18 cellular contexts compared by ENCODE assay signal in genomic region chr3:193176690-193177089, GRCh38.
DNase-seq lines count a peak whose midpoint lies in the region; ATAC-seq and TF ChIP-seq lines count a peak whose summit lies in the region.
"Had no signal": no experiment of that assay in that cellular context is flagged by ENCODE, and none has a peak within 500 bp of the region (broad histone marks: within the 10 kb centered on the region; RNA-seq: fewer than 3 reads in every experiment).

No MANE protein-coding gene starts in this region.

- no peaks in the 10 kb centered on the region for H3F3A ChIP-seq in GM23338 (replicated peaks; ENCODE audit: low read depth)

- no peaks in the 10 kb centered on the region for H4K20me1 ChIP-seq in GM23338 (replicated peaks; ENCODE audit: insufficient read depth)

- H3K4me1 ChIP-seq in GM23338 (ENCODE audit: insufficient read depth), result no peaks in the 10 kb centered on the region

- H3K27ac Mint-ChIP-seq in GM23338, result no peak overlapping the region
- peak overlapping the region; percentile 33 for H3K27ac Mint-ChIP-seq in stimulated activated naive B cell treated with anti-CD40 and anti-IgM and Interleukin-4, amounts not matched to agents 10 μg/mL and 1 μg/mL and 100 μg/mL, for 72 hours
- H3K27ac Mint-ChIP-seq: CD4-positive, CD25-positive, alpha-beta regulatory T cell had no signal

- H3K79me2 ChIP-seq in GM23338 (replicated peaks; ENCODE audit: insufficient read depth), result no peaks in the 10 kb centered on the region

- H3K27me3 ChIP-seq in GM23338 (ENCODE audit: insufficient read depth), result no peaks in the 10 kb centered on the region
- H3K27me3 ChIP-seq: MG63 had no signal

- no peak overlapping the region for H3K27ac ChIP-seq in GM23338 (ENCODE audit: low read depth)

- ATAC-seq in GM23338 (no peak), HG03378 (IDR thresholded peaks at IDR 0.05; ENCODE audit: unreplicated experiment) (no peak), HG03439 (IDR thresholded peaks at IDR 0.05; ENCODE audit: unreplicated experiment) (no peak)
- ATAC-seq in stimulated activated naive B cell treated with anti-CD40 and anti-IgM and Interleukin-4, amounts not matched to agents 10 μg/mL and 1 μg/mL and 100 μg/mL, for 72 hours (replicated peaks), result no peak
- ATAC-seq: Panc1 had no signal

- peaks cover 2% of the 10 kb centered on the region; the same call in 1 of the 3 replicates for H3K36me3 Mint-ChIP-seq in GM23338 (ENCODE audit: low read depth)
- H3K36me3 Mint-ChIP-seq in stimulated activated naive B cell treated with anti-CD40 and anti-IgM and Interleukin-4, amounts not matched to agents 10 μg/mL and 1 μg/mL and 100 μg/mL, for 72 hours, result no peaks in the 10 kb centered on the region
- H3K36me3 Mint-ChIP-seq: CD4-positive, CD25-positive, alpha-beta regulatory T cell had no signal

- no peak overlapping the region for H3K4me3 Mint-ChIP-seq in GM23338
- H3K4me3 Mint-ChIP-seq in stimulated activated naive B cell treated with anti-CD40 and anti-IgM and Interleukin-4, amounts not matched to agents 10 μg/mL and 1 μg/mL and 100 μg/mL, for 72 hours, result no peak overlapping the region
- H3K4me3 Mint-ChIP-seq: CD4-positive, CD25-positive, alpha-beta regulatory T cell had no signal

- DNase-seq in DMS53 treated with DMSO at 0.1 percent for 48 hours (lab: John Stamatoyannopoulos, UW; ENCODE audit: unreplicated experiment), result peak; percentile 73
- no peak for DNase-seq in GM23338 (ENCODE audit: low spot score)
- DNase-seq in NCI-H524 (lab: John Stamatoyannopoulos, UW), result peak; percentile 16 to 67
- DNase-seq in stimulated activated naive B cell treated with anti-CD40 and anti-IgM and Interleukin-4, amounts not matched to agents 10 μg/mL and 1 μg/mL and 100 μg/mL, for 72 hours, result no peak
- no peak for DNase-seq in SKM-1 treated with dmso at 0.1 percent for 144 hours (lab: John Stamatoyannopoulos, UW; ENCODE audit: unreplicated experiment)
- DNase-seq: CD4-positive, CD25-positive, alpha-beta regulatory T cell; COR-L47; DND-41; MG63; NCI-H1436; NCI-H187 treated with DMSO at 0.1 percent for 48 hours; NCI-H345; NCI-H69; SIG-M5; SK-N-SH had no signal

- no peak overlapping the region for H3K4me3 ChIP-seq in GM23338
- H3K4me3 ChIP-seq: MG63 had no signal

- peaks cover 8% of the 10 kb centered on the region; the same call in 1 of the 3 replicates for H3K9me3 Mint-ChIP-seq in GM23338
- peaks cover 0 to 1% of the 10 kb centered on the region in 2 donors for H3K9me3 Mint-ChIP-seq in stimulated activated naive B cell treated with anti-CD40 and anti-IgM and Interleukin-4, amounts not matched to agents 10 μg/mL and 1 μg/mL and 100 μg/mL, for 72 hours
- H3K9me3 Mint-ChIP-seq: CD4-positive, CD25-positive, alpha-beta regulatory T cell had no signal

- no peaks in the 10 kb centered on the region for H3K4me1 Mint-ChIP-seq in GM23338
- H3K4me1 Mint-ChIP-seq in stimulated activated naive B cell treated with anti-CD40 and anti-IgM and Interleukin-4, amounts not matched to agents 10 μg/mL and 1 μg/mL and 100 μg/mL, for 72 hours, result no peaks in the 10 kb centered on the region

- H3K9me2 ChIP-seq in GM23338 (ENCODE audit: insufficient read depth), result 0 out of 2 replicates have a peak, but pooled peaks cover 3% of the 10 kb centered on the region
- H3K9me2 ChIP-seq: SK-N-SH had no signal

- H3K27me3 Mint-ChIP-seq in GM23338 (ENCODE audit: insufficient read depth, low read depth, poor library complexity), result no peaks in the 10 kb centered on the region
- no peaks in the 10 kb centered on the region for H3K27me3 Mint-ChIP-seq in stimulated activated naive B cell treated with anti-CD40 and anti-IgM and Interleukin-4, amounts not matched to agents 10 μg/mL and 1 μg/mL and 100 μg/mL, for 72 hours
- H3K27me3 Mint-ChIP-seq: CD4-positive, CD25-positive, alpha-beta regulatory T cell had no signal

- TF ChIP-seq CTCF in GM23338 (conservative IDR thresholded peaks at IDR 0.05; ENCODE audit: low read depth in 2 of 2), result no peak

- peak overlapping the region; percentile 59; the same call in 1 of the 2 replicates for H2AFZ ChIP-seq in GM23338

- H3K4me2 ChIP-seq in GM23338, result no peak overlapping the region
- H3K4me2 ChIP-seq: SK-N-SH had no signal

- H3K36me3 ChIP-seq in GM23338 (ENCODE audit: insufficient read depth), result 0 out of 2 replicates have a peak, but pooled peaks cover 5% of the 10 kb centered on the region
- H3K36me3 ChIP-seq: MG63 had no signal

TF ChIP-seq in GM23338, 12 proteins besides CTCF, POLR2A, EP300 and RAD21 (continues in another document):
- TF ChIP-seq EZH2 (IDR thresholded peaks at IDR 0.05; ENCODE audit: low read depth, unreplicated experiment), result no peak
- TF ChIP-seq, protein P1, sequence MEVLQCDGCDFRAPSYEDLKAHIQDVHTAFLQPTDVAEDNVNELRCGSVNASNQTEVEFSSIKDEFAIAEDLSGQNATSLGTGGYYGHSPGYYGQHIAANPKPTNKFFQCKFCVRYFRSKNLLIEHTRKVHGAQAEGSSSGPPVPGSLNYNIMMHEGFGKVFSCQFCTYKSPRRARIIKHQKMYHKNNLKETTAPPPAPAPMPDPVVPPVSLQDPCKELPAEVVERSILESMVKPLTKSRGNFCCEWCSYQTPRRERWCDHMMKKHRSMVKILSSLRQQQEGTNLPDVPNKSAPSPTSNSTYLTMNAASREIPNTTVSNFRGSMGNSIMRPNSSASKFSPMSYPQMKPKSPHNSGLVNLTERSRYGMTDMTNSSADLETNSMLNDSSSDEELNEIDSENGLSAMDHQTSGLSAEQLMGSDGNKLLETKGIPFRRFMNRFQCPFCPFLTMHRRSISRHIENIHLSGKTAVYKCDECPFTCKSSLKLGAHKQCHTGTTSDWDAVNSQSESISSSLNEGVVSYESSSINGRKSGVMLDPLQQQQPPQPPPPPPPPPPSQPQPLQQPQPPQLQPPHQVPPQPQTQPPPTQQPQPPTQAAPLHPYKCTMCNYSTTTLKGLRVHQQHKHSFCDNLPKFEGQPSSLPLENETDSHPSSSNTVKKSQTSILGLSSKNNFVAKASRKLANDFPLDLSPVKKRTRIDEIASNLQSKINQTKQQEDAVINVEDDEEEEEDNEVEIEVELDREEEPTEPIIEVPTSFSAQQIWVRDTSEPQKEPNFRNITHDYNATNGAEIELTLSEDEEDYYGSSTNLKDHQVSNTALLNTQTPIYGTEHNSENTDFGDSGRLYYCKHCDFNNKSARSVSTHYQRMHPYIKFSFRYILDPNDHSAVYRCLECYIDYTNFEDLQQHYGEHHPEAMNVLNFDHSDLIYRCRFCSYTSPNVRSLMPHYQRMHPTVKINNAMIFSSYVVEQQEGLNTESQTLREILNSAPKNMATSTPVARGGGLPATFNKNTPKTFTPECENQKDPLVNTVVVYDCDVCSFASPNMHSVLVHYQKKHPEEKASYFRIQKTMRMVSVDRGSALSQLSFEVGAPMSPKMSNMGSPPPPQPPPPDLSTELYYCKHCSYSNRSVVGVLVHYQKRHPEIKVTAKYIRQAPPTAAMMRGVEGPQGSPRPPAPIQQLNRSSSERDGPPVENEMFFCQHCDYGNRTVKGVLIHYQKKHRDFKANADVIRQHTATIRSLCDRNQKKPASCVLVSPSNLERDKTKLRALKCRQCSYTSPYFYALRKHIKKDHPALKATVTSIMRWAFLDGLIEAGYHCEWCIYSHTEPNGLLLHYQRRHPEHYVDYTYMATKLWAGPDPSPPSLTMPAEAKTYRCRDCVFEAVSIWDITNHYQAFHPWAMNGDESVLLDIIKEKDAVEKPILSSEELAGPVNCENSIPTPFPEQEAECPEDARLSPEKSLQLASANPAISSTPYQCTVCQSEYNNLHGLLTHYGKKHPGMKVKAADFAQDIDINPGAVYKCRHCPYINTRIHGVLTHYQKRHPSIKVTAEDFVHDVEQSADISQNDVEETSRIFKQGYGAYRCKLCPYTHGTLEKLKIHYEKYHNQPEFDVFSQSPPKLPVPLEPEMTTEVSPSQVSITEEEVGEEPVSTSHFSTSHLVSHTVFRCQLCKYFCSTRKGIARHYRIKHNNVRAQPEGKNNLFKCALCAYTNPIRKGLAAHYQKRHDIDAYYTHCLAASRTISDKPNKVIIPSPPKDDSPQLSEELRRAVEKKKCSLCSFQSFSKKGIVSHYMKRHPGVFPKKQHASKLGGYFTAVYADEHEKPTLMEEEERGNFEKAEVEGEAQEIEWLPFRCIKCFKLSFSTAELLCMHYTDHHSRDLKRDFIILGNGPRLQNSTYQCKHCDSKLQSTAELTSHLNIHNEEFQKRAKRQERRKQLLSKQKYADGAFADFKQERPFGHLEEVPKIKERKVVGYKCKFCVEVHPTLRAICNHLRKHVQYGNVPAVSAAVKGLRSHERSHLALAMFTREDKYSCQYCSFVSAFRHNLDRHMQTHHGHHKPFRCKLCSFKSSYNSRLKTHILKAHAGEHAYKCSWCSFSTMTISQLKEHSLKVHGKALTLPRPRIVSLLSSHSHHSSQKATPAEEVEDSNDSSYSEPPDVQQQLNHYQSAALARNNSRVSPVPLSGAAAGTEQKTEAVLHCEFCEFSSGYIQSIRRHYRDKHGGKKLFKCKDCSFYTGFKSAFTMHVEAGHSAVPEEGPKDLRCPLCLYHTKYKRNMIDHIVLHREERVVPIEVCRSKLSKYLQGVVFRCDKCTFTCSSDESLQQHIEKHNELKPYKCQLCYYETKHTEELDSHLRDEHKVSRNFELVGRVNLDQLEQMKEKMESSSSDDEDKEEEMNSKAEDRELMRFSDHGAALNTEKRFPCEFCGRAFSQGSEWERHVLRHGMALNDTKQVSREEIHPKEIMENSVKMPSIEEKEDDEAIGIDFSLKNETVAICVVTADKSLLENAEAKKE (CRISPR knock-in tag; IDR thresholded peaks at IDR 0.05), result no peak
- TF ChIP-seq NANOG (IDR thresholded peaks at IDR 0.05; ENCODE audit: borderline replicate concordance), result no peak
- TF ChIP-seq EZH2phosphoT487 (IDR thresholded peaks at IDR 0.05; ENCODE audit: unreplicated experiment), result no peak
- no peak for TF ChIP-seq ZNF114 (CRISPR knock-in tag; IDR thresholded peaks at IDR 0.05)
- no peak for TF ChIP-seq JUNB (IDR thresholded peaks at IDR 0.05; ENCODE audit: unreplicated experiment)

Comparison
In these comparisons a context has a peak if more than half of its experiments do, and no peak if none do; other contexts are left out.
1. DNase-seq: peak in DMS53 treated with DMSO at 0.1 percent for 48 hours (single experiment) and NCI-H524 (2 of 2); none in GM23338 (single experiment), stimulated activated naive B cell treated with anti-CD40 and anti-IgM and Interleukin-4, amounts not matched to agents 10 μg/mL and 1 μg/mL and 100 μg/mL, for 72 hours (single experiment) and SKM-1 treated with dmso at 0.1 percent for 144 hours (single experiment).